ENCODE assay signal across 17 cellular contexts in the genomic region with DNA sequence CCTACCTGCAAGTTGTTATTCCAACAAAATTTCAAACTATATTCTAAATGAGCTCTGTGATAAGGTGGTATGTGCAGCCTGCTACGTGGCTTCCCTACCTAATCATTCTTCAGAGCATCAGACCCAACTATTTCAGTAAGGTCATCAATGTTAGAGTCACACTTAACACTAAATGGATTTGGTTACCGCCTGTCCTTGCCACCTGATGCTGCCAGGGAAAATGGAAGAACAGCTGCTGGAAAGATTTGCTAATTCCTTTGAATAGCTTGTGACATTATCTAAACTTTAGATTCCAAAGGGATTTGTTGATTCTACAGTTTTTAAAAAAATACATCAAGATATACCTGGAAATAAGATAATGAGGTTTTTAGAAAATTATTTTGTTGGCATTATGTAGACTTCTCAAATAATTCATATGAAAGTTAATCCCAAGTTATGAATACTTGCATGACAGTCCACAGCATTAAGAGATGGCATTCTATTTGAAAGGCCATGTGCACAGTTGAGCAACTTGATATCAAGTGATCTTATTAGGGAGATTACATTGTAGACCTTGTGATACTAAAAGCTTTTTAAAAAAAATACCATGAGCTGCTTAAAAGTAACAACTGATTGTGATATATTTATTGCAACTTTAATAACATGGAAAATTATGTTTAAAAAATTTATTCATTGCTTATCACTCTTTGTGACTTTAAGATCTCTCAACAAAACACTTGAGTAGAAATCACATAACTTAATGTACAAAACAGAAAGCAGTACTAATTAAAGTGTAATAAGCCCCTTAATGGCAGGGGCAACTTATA.
DNase-seq lines count a peak whose midpoint lies in the region; ATAC-seq, FAIRE-seq and TF ChIP-seq lines count a peak whose summit lies in the region.
"Had no signal": no experiment of that assay in that cellular context is flagged by ENCODE, and none has a peak within 500 bp of the region (broad histone marks: within the 10 kb centered on the region; RNA-seq: fewer than 3 reads in every experiment).

No MANE protein-coding gene starts in this region.

- H3K27me3 ChIP-seq in parathyroid adenoma (ENCODE audit: control insufficient read depth, insufficient read depth, low read length), result no peaks in the 10 kb centered on the region

- H3K4me3 ChIP-seq in parathyroid adenoma (ENCODE audit: low read depth, low read length), result no peak overlapping the region
- H3K4me3 ChIP-seq: PC-9 had no signal

- no peak overlapping the region for H2AFZ ChIP-seq in parathyroid adenoma
- H2AFZ ChIP-seq: PC-9 had no signal

- peaks cover 22% of the 10 kb centered on the region for H3K4me1 ChIP-seq in parathyroid adenoma

- no peak overlapping the region for H3K9ac ChIP-seq in parathyroid adenoma
- H3K9ac ChIP-seq: KMS-11 had no signal

- peak; percentile 38 for FAIRE-seq in D721Med (lab: Jason Lieb, UNC)
- FAIRE-seq: GM12891 had no signal

- DNase-seq in D721Med (ENCODE audit: insufficient read length, low spot score) (no peak), LHCN-M2 (ENCODE audit: low read depth) (peak; percentile 50), DMS53 (lab: John Stamatoyannopoulos, UW) (no peak), SIG-M5 (lab: John Stamatoyannopoulos, UW) (no peak)
- DNase-seq in activated naive CD4-positive, alpha-beta T cell (lab: John Stamatoyannopoulos, UW), result no peak
- DNase-seq: ACHN; CD4-positive, alpha-beta T cell; GDM1; H7; NCI-H1048; PC-9; T-cell had no signal

- peak overlapping the region; percentile 0 for H3K4me2 ChIP-seq in parathyroid adenoma (ENCODE audit: low read length)
- H3K4me2 ChIP-seq: KMS-11, PC-9 had no signal

- H3K9me3 ChIP-seq in parathyroid adenoma (ENCODE audit: control insufficient read depth, low read length), result no peaks in the 10 kb centered on the region

- TF ChIP-seq CTCF in D721Med (IDR thresholded peaks at IDR 0.05; ENCODE audit: insufficient read depth, missing control alignments) (no peak), parathyroid adenoma (IDR thresholded peaks at IDR 0.05) (no peak)

- no peaks in the 10 kb centered on the region for H3K36me3 ChIP-seq in parathyroid adenoma (ENCODE audit: control insufficient read depth, insufficient read depth, low read length)

- ATAC-seq in SK-N-SH treated with all-trans-retinoic acid at 6 μM for 48 hours (peak; percentile 63), GM18907 (IDR thresholded peaks at IDR 0.05; ENCODE audit: unreplicated experiment) (no peak)
- ATAC-seq: T-cell had no signal

- no peaks in the 10 kb centered on the region for H3K79me2 ChIP-seq in parathyroid adenoma

- no peak overlapping the region for H3K27ac ChIP-seq in parathyroid adenoma
- H3K27ac ChIP-seq: KMS-11, PC-9 had no signal

TF ChIP-seq in SK-N-SH treated with all-trans-retinoic acid at 6 μM for 48 hours, 23 proteins besides CTCF, POLR2A, EP300 and RAD21:
- peak; percentile 34 for TF ChIP-seq TSHZ2 (CRISPR knock-in tag; IDR thresholded peaks at IDR 0.05)
- TF ChIP-seq CSDC2 (CRISPR knock-in tag; IDR thresholded peaks at IDR 0.05), result no peak
- no peak for TF ChIP-seq SNAI2 (CRISPR knock-in tag; IDR thresholded peaks at IDR 0.05)
- TF ChIP-seq ZC3H10 (CRISPR knock-in tag; IDR thresholded peaks at IDR 0.05), result no peak
- 0 out of 2 replicates have a peak, but pooled peaks have one; percentile 54 for TF ChIP-seq CSRNP3 (CRISPR knock-in tag; IDR thresholded peaks at IDR 0.05)
- peak; percentile 99 for TF ChIP-seq ISL1 (CRISPR knock-in tag; IDR thresholded peaks at IDR 0.05)
- no peak for TF ChIP-seq RARB (CRISPR knock-in tag; IDR thresholded peaks at IDR 0.05)
- TF ChIP-seq OSR1 (CRISPR knock-in tag; IDR thresholded peaks at IDR 0.05), result no peak
- 0 out of 2 replicates have a peak, but pooled peaks have one; percentile 61 for TF ChIP-seq TCF4 (CRISPR knock-in tag; IDR thresholded peaks at IDR 0.05; ENCODE audit: borderline replicate concordance)
